In the genomic region with DNA sequence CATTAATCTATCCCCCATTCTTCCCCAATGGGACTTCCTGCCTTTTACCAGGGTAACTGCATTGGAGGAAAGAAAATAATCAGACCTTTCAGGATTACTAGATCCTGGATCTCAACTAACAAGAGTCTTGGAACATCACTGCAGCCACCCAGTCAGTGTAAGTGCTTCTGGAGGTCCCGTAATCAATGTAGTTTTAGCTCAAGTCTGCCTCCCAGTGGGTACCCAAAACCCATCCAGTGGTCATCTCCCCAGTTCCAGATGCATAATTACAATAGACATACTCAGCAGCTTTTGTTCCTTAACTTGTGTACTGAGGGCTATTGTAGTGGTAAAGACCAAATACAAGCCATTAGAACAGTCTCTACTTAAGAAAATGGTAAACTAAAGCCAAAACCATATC, we compare ENCODE assay signal across 12 cellular contexts.
A peak's percentile ranks its signal among the peaks of the same experiment; 100 is the strongest.
DNase-seq lines count a peak whose midpoint lies in the region; TF ChIP-seq lines count a peak whose summit lies in the region.
"Had no signal": no experiment of that assay in that cellular context is flagged by ENCODE, and none has a peak within 500 bp of the region (broad histone marks: within the 10 kb centered on the region; RNA-seq: fewer than 3 reads in every experiment).

No MANE protein-coding gene starts in this region.

- H3K27me3 Mint-ChIP-seq in Calu3 (ENCODE audit: unreplicated experiment) (no peaks in the 10 kb centered on the region), mesothelial cell of epicardium (ENCODE audit: low read depth) (peaks cover 7% of the 10 kb centered on the region)
- H3K27me3 Mint-ChIP-seq: activated naive CD8-positive, alpha-beta T cell; effector memory CD8-positive, alpha-beta T cell had no signal

- H3K4me1 Mint-ChIP-seq in Calu3 (ENCODE audit: low read depth, unreplicated experiment) (no peaks in the 10 kb centered on the region), mesothelial cell of epicardium (no peaks in the 10 kb centered on the region)

- intact Hi-C loops in Calu3 (cut with micrococcal nuclease; ENCODE audit: unreplicated experiment): loop anchor here (1.0 to 5.0 kb wide), 3 partner anchors 282 to 559 kb away; no protein-coding TSS in a partner anchor

- H3K4me3 ChIP-seq in GM23248: no peak overlapping the region
- no peak overlapping the region for H3K4me3 ChIP-seq in SJCRH30

- DNase-seq in Calu3 (peak; percentile 13), GM23248 (peak; percentile 17), SJCRH30 (peak; percentile 12 to 35), iPS DF 19.7 (ENCODE audit: low read depth, low spot score) (peak; percentile 15), NOMO-1 (lab: John Stamatoyannopoulos, UW; ENCODE audit: unreplicated experiment in 2 of 2) (no peak), inferior parietal cortex (ENCODE audit: extremely low spot score) (no peak), mesothelial cell of epicardium (ENCODE audit: low spot score in 2 of 2, unreplicated experiment in 2 of 2) (no peak)
- no peak for DNase-seq in activated CD4-positive, alpha-beta T cell treated with anti-CD3 and anti-CD28 coated beads, Interleukin-2, amount 50 U/mL, for 48 hours
- DNase-seq: effector memory CD8-positive, alpha-beta T cell; NCI-H187 treated with DMSO at 0.1 percent for 48 hours had no signal

- no peaks in the 10 kb centered on the region for H3K9me3 ChIP-seq in GM23248 (ENCODE audit: low read depth)
- H3K9me3 ChIP-seq in SJCRH30 (replicated peaks): no peaks in the 10 kb centered on the region

- H3K4me2 ChIP-seq in GM23248 (ENCODE audit: unreplicated experiment): no peak overlapping the region

- H3K27ac ChIP-seq in GM23248: no peak overlapping the region
- H3K27ac ChIP-seq in SJCRH30: no peak overlapping the region
- H3K27ac ChIP-seq: C4-2B had no signal

- no peaks in the 10 kb centered on the region for H3F3A ChIP-seq in GM23248 (ENCODE audit: insufficient read depth)

- in situ Hi-C loops in GM23248 (cut with MboI): no loop called here

- CTCF ChIA-PET in Calu3 (lab: Charles Lee): no interaction called here

- no peaks in the 10 kb centered on the region for H4K20me1 ChIP-seq in GM23248 (ENCODE audit: insufficient read depth)

- 0 to 10% methylated on average over 1 of the region's 1 CpG for WGBS in GM23248 (ENCODE audit: low coverage in 1 of 2, low lambda C conversion rate in 2 of 2, missing lambda C conversion rate in 2 of 2), 2 experiments

- TF ChIP-seq CTCF in Calu3 (IDR thresholded peaks at IDR 0.05; ENCODE audit: unreplicated experiment) (no peak), mesothelial cell of epicardium (IDR thresholded peaks at IDR 0.05; ENCODE audit: unreplicated experiment) (no peak)

- H3K27me3 ChIP-seq in GM23248 (replicated peaks; ENCODE audit: insufficient read depth) (no peaks in the 10 kb centered on the region), SJCRH30 (no peaks in the 10 kb centered on the region)

- H3K9me3 Mint-ChIP-seq in Calu3 (ENCODE audit: low read depth, unreplicated experiment): no peaks in the 10 kb centered on the region
- no peaks in the 10 kb centered on the region for H3K9me3 Mint-ChIP-seq in mesothelial cell of epicardium

- H3K79me2 ChIP-seq in GM23248 (ENCODE audit: insufficient read depth): no peaks in the 10 kb centered on the region

- H3K9me2 ChIP-seq in GM23248 (ENCODE audit: insufficient read depth): no peaks in the 10 kb centered on the region

- H3K9ac ChIP-seq in GM23248: no peak overlapping the region

- no TSS peak for BruUV-seq in Calu3 (replicated peaks; lab: Mats Ljungman, UMichigan)

- H3K36me3 ChIP-seq in GM23248 (ENCODE audit: low read depth): no peaks in the 10 kb centered on the region
- no peaks in the 10 kb centered on the region for H3K36me3 ChIP-seq in SJCRH30

- H3K4me3 Mint-ChIP-seq in Calu3 (ENCODE audit: low read depth, unreplicated experiment) (no peak overlapping the region), mesothelial cell of epicardium (no peak overlapping the region)
- H3K4me3 Mint-ChIP-seq: activated naive CD8-positive, alpha-beta T cell; effector memory CD8-positive, alpha-beta T cell had no signal

- H2AFZ ChIP-seq in GM23248: no peak overlapping the region

- H3K4me1 ChIP-seq in GM23248 (ENCODE audit: insufficient read depth): no peaks in the 10 kb centered on the region
- H3K4me1 ChIP-seq in SJCRH30: no peaks in the 10 kb centered on the region

- H3K27ac Mint-ChIP-seq in Calu3 (ENCODE audit: unreplicated experiment) (no peak overlapping the region), mesothelial cell of epicardium (no peak overlapping the region)
- H3K27ac Mint-ChIP-seq: activated naive CD8-positive, alpha-beta T cell; effector memory CD8-positive, alpha-beta T cell had no signal

- H3K36me3 Mint-ChIP-seq in Calu3 (ENCODE audit: insufficient read depth, unreplicated experiment) (no peaks in the 10 kb centered on the region), mesothelial cell of epicardium (no peaks in the 10 kb centered on the region)
- H3K36me3 Mint-ChIP-seq: activated naive CD8-positive, alpha-beta T cell had no signal

Comparison
In these comparisons a context has a peak if more than half of its experiments do, and no peak if none do; other contexts are left out.
1. DNase-seq: peak in Calu3 (single experiment), GM23248 (single experiment), SJCRH30 (2 of 2) and iPS DF 19.7 (single experiment); none in NOMO-1 (0 of 2), activated CD4-positive, alpha-beta T cell treated with anti-CD3 and anti-CD28 coated beads, Interleukin-2, amount 50 U/mL, for 48 hours (0 of 2), inferior parietal cortex (single experiment) and mesothelial cell of epicardium (0 of 2).